ENCODE assay signal across 8 cellular contexts in genomic region chr3:131502530-131503327, GRCh38. TPM values are rescaled to one million over a fixed set of nuclear protein-coding genes. Genes with fewer than 3 reads are reported as not detected.
DNase-seq lines count a peak whose midpoint lies in the region; ATAC-seq and TF ChIP-seq lines count a peak whose summit lies in the region.

TSS of gene MRPL3 (minus strand) at chr3:131502971. CDS start at chr3:131502821, 150 bp downstream.

- H3K79me2 ChIP-seq in GM23338 (replicated peaks; ENCODE audit: insufficient read depth) (peaks cover 46% of the 10 kb centered on the region), fibroblast of lung (ENCODE audit: control insufficient read depth, insufficient read depth, low read length) (peaks cover 25% of the 10 kb centered on the region)

- H3K36me3 ChIP-seq in GM23338 (ENCODE audit: insufficient read depth) (peaks cover 16% of the 10 kb centered on the region), fibroblast of lung (ENCODE audit: control insufficient read depth, insufficient read depth, low read length) (peaks cover 1% of the 10 kb centered on the region)

- H3K27me3 ChIP-seq in GM23338 (ENCODE audit: insufficient read depth) (peaks cover 28% of the 10 kb centered on the region), fibroblast of lung (ENCODE audit: control insufficient read depth, insufficient read depth, low read length) (no peaks in the 10 kb centered on the region)

- H3K9me3 Mint-ChIP-seq in GM23338 (no peaks in the 10 kb centered on the region), naive B cell (no peaks in the 10 kb centered on the region)
- no peaks in the 10 kb centered on the region for H3K9me3 Mint-ChIP-seq in stimulated activated effector memory CD8-positive, alpha-beta T cell treated with anti-CD3 and anti-CD28 coated beads, Interleukin-12 subunit alpha, Interleukin-12 subunit beta, amount 100 ng/mL, for 72 hours

- H3K27ac ChIP-seq in GM23338 (ENCODE audit: low read depth), result peak within 1 kb of the TSS; percentile 77; the same call in 1 of the 2 replicates
- H3K27ac ChIP-seq in fibroblast of lung (ENCODE audit: insufficient read depth, low read length), result peak within 1 kb of the TSS; percentile 78

- H3K27me3 Mint-ChIP-seq in GM23338 (ENCODE audit: insufficient read depth, low read depth, poor library complexity) (peaks cover 4% of the 10 kb centered on the region), naive B cell (no peaks in the 10 kb centered on the region)

- peak within 1 kb of the TSS; percentile 100 for H3K27ac Mint-ChIP-seq in GM23338
- peak within 1 kb of the TSS; percentile 94 to 99 (median 96) for H3K27ac Mint-ChIP-seq in naive B cell
- peak within 1 kb of the TSS; percentile 99 for H3K27ac Mint-ChIP-seq in stimulated activated effector memory CD8-positive, alpha-beta T cell treated with anti-CD3 and anti-CD28 coated beads, Interleukin-12 subunit alpha, Interleukin-12 subunit beta, amount 100 ng/mL, for 72 hours

- TF ChIP-seq CTCF in GM23338 (conservative IDR thresholded peaks at IDR 0.05; ENCODE audit: low read depth in 2 of 2) (no peak), fibroblast of lung (conservative IDR thresholded peaks at IDR 0.05 in 1 of 2, IDR thresholded peaks at IDR 0.05 in 1 of 2; ENCODE audit: low read depth in 1 of 2, low read length in 2 of 2) (no peak)

- H3K9me3 ChIP-seq in fibroblast of lung (ENCODE audit: control insufficient read depth, insufficient read depth, low read depth, low read length), result no peaks in the 10 kb centered on the region

- H3K4me3 ChIP-seq in GM23338, result peak within 1 kb of the TSS; percentile 94
- H3K4me3 ChIP-seq in fibroblast of lung (replicated peaks in 1 of 4; ENCODE audit: control extremely low read depth in 1 of 4, insufficient read depth in 1 of 4, low read depth in 3 of 4, low read length in 4 of 4), result peak within 1 kb of the TSS; percentile 64 to 100 (median 94)

- peaks cover 14% of the 10 kb centered on the region for H3K9me2 ChIP-seq in GM23338 (ENCODE audit: insufficient read depth)

- DNase-seq in Daoy (ENCODE audit: low read depth) (peak; percentile 91), GM23338 (ENCODE audit: low spot score) (peak; percentile 92), Kasumi-1 (lab: John Stamatoyannopoulos, UW) (peak; percentile 93 to 95), RPMI8226 (peak; percentile 96), fibroblast of lung (ENCODE audit: low read depth in 2 of 2) (peak; percentile 88 to 92), naive B cell (peak; percentile 76)
- peak; percentile 64 to 76 for DNase-seq in activated T-helper 1 cell treated with anti-CD3 and anti-CD28 coated beads, Interleukin-2, amount 50 U/mL, for 16 hours (ENCODE audit: low read depth in 1 of 2, low spot score in 1 of 2)
- DNase-seq in stimulated activated effector memory CD8-positive, alpha-beta T cell treated with anti-CD3 and anti-CD28 coated beads, Interleukin-12 subunit alpha, Interleukin-12 subunit beta, amount 100 ng/mL, for 72 hours (ENCODE audit: low spot score in 2 of 2), result peak; percentile 67 to 89

- H3K4me1 Mint-ChIP-seq in GM23338 (peaks cover 6% of the 10 kb centered on the region), naive B cell (peaks cover 22 to 39% (median 26%) of the 10 kb centered on the region in 3 donors)
- H3K4me1 Mint-ChIP-seq in stimulated activated effector memory CD8-positive, alpha-beta T cell treated with anti-CD3 and anti-CD28 coated beads, Interleukin-12 subunit alpha, Interleukin-12 subunit beta, amount 100 ng/mL, for 72 hours, result peaks cover 16% of the 10 kb centered on the region

- H2AFZ ChIP-seq in GM23338 (peak within 1 kb of the TSS; percentile 100), fibroblast of lung (ENCODE audit: low read length) (peak within 1 kb of the TSS; percentile 87)

- H4K20me1 ChIP-seq in GM23338 (replicated peaks; ENCODE audit: insufficient read depth), result no peaks in the 10 kb centered on the region; the same call in 1 of the 2 replicates
- H4K20me1 ChIP-seq in fibroblast of lung (ENCODE audit: control insufficient read depth, extremely low read depth, insufficient read depth, low read length), result no peaks in the 10 kb centered on the region

- H3K4me2 ChIP-seq in GM23338 (peak within 1 kb of the TSS; percentile 93), fibroblast of lung (ENCODE audit: extremely low read depth, insufficient read depth, low read length) (peak within 1 kb of the TSS; percentile 86)

- H3K36me3 Mint-ChIP-seq in GM23338 (ENCODE audit: low read depth), result peaks cover 36% of the 10 kb centered on the region
- peaks cover 0 to 9% of the 10 kb centered on the region in 2 donors for H3K36me3 Mint-ChIP-seq in naive B cell
- H3K36me3 Mint-ChIP-seq in stimulated activated effector memory CD8-positive, alpha-beta T cell treated with anti-CD3 and anti-CD28 coated beads, Interleukin-12 subunit alpha, Interleukin-12 subunit beta, amount 100 ng/mL, for 72 hours, result peaks cover 44% of the 10 kb centered on the region

- no peaks in the 10 kb centered on the region for H3F3A ChIP-seq in GM23338 (replicated peaks; ENCODE audit: low read depth)

- ATAC-seq in GM23338 (peak; percentile 94), naive B cell (ENCODE audit: low read depth in 2 of 2) (peak; percentile 91 to 93)
- ATAC-seq in stimulated activated effector memory CD8-positive, alpha-beta T cell treated with anti-CD3 and anti-CD28 coated beads, Interleukin-12 subunit alpha, Interleukin-12 subunit beta, amount 100 ng/mL, for 72 hours, result peak; percentile 97

- H3K9ac ChIP-seq in fibroblast of lung (ENCODE audit: insufficient read depth, low read length), result peak within 1 kb of the TSS; percentile 87

- H3K4me3 Mint-ChIP-seq in GM23338, result peak within 1 kb of the TSS; percentile 90
- peak within 1 kb of the TSS; percentile 94 to 100 (median 98) for H3K4me3 Mint-ChIP-seq in naive B cell
- H3K4me3 Mint-ChIP-seq in stimulated activated effector memory CD8-positive, alpha-beta T cell treated with anti-CD3 and anti-CD28 coated beads, Interleukin-12 subunit alpha, Interleukin-12 subunit beta, amount 100 ng/mL, for 72 hours, result peak within 1 kb of the TSS; percentile 98

- peaks cover 4% of the 10 kb centered on the region; the same call in 1 of the 2 replicates for H3K4me1 ChIP-seq in GM23338 (ENCODE audit: insufficient read depth)
- no peaks in the 10 kb centered on the region for H3K4me1 ChIP-seq in fibroblast of lung (ENCODE audit: control insufficient read depth, extremely low read depth, insufficient read depth, low read length)

TF ChIP-seq in GM23338, 12 proteins besides CTCF, POLR2A, EP300 and RAD21:
- no peak for TF ChIP-seq JUNB (IDR thresholded peaks at IDR 0.05; ENCODE audit: unreplicated experiment)
- peak; percentile 81 for TF ChIP-seq CREB1 (CRISPR knock-in tag; IDR thresholded peaks at IDR 0.05; ENCODE audit: low read depth)
- peak; percentile 82 for TF ChIP-seq POLR2AphosphoS5 (IDR thresholded peaks at IDR 0.05; ENCODE audit: low read depth)
- no peak for TF ChIP-seq NANOG (IDR thresholded peaks at IDR 0.05; ENCODE audit: borderline replicate concordance)
- peak; percentile 98; the same call in 1 of the 2 replicates for TF ChIP-seq ZNF114 (CRISPR knock-in tag; IDR thresholded peaks at IDR 0.05)
- TF ChIP-seq, protein P1, sequence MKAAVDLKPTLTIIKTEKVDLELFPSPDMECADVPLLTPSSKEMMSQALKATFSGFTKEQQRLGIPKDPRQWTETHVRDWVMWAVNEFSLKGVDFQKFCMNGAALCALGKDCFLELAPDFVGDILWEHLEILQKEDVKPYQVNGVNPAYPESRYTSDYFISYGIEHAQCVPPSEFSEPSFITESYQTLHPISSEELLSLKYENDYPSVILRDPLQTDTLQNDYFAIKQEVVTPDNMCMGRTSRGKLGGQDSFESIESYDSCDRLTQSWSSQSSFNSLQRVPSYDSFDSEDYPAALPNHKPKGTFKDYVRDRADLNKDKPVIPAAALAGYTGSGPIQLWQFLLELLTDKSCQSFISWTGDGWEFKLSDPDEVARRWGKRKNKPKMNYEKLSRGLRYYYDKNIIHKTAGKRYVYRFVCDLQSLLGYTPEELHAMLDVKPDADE (IDR thresholded peaks at IDR 0.05), result peak; percentile 75
- no peak for TF ChIP-seq STAT1 (IDR thresholded peaks at IDR 0.05; ENCODE audit: unreplicated experiment)
- TF ChIP-seq ZNF331 (CRISPR knock-in tag; IDR thresholded peaks at IDR 0.05; ENCODE audit: low read depth), result peak; percentile 26; the same call in 1 of the 2 replicates

RNA-seq across cellular contexts. Expression of gene MRPL3, which starts in this region (rescaled TPM):
- total RNA-seq in Daoy (2014; rRNA removed; shearing (Covaris generic)), result 423 and 459 TPM in 2 replicates
- total RNA-seq in GM23338 (2014; rRNA removed; shearing (Covaris generic)), result 185 and 199 TPM in 2 replicates
- polyA plus RNA-seq in GM23338 (2016; fragmentation: Nextera tagmentation; extraction: Ambion mirVana) (159 and 161 TPM in 2 replicates), fibroblast of lung (141 and 157 TPM in 2 replicates), naive B cell (ENCODE audit: low read depth in 6 of 6) (10 to 100 TPM; 44.7 to 79.5 (median 73.9) TPM)
- total RNA-seq in fibroblast of lung, result 80.1 and 81.4 TPM in 2 replicates
- 77.3 and 91.8 TPM in 2 replicates for polyA plus RNA-seq in fibroblast of lung (2012)
- polyA minus RNA-seq in fibroblast of lung (ENCODE audit: low replicate concordance), result 26.5 and 36.8 TPM in 2 replicates

Comparison
In these comparisons a context has a peak if more than half of its experiments do, and no peak if none do; other contexts are left out.
1. Peak in every context shown above with its lines: DNase-seq, ATAC-seq, H3K4me3 ChIP-seq and H3K27ac ChIP-seq.